ENCODE assay signal across 22 cellular contexts in genomic region chr13:100173203-100173602, GRCh38.
DNase-seq lines count a peak whose midpoint lies in the region; ATAC-seq, FAIRE-seq and TF ChIP-seq lines count a peak whose summit lies in the region.
"Had no signal": no experiment of that assay in that cellular context is flagged by ENCODE, and none has a peak within 500 bp of the region (broad histone marks: within the 10 kb centered on the region; RNA-seq: fewer than 3 reads in every experiment).

No MANE protein-coding gene starts in this region.

- POLR2A ChIA-PET in SK-N-SH (lab: Yijun Ruan, JAX): no interaction called here

- TF ChIP-seq CTCF in SK-N-SH (IDR thresholded peaks at IDR 0.05) (no peak), bronchial epithelial cell (IDR thresholded peaks at IDR 0.05; ENCODE audit: insufficient read depth, low read length, severe bottlenecking) (no peak), nephron progenitor cell (IDR thresholded peaks at IDR 0.05) (no peak)

- no peak overlapping the region for H3K9ac ChIP-seq in SK-N-SH
- H3K9ac ChIP-seq: BLaER1, GM23248 had no signal

- H3F3A ChIP-seq in SK-N-SH (replicated peaks; ENCODE audit: insufficient read depth): no peaks in the 10 kb centered on the region

- H3K4me1 ChIP-seq in SK-N-SH (ENCODE audit: control insufficient read depth in 1 of 2, insufficient read depth in 2 of 2, low read depth in 1 of 2, low read length in 1 of 2): peaks cover 8 to 20% of the 10 kb centered on the region in 2 experiments; a peak in 3 of 4 replicates
- H3K4me1 ChIP-seq: BLaER1, Caco-2 had no signal

- H3K36me3 ChIP-seq in SK-N-SH (replicated peaks in 1 of 2; ENCODE audit: control insufficient read depth in 1 of 2, insufficient read depth in 2 of 2, low read length in 1 of 2) (peaks cover 3 to 17% of the 10 kb centered on the region in 2 experiments), bronchial epithelial cell (ENCODE audit: control insufficient read depth, insufficient read depth, low read length) (no peaks in the 10 kb centered on the region)
- H3K36me3 ChIP-seq: BLaER1 had no signal

- no peak overlapping the region for H3K4me2 ChIP-seq in SK-N-SH
- H3K4me2 ChIP-seq: BLaER1 had no signal

- no peaks in the 10 kb centered on the region for H4K20me1 ChIP-seq in SK-N-SH (ENCODE audit: insufficient read depth)
- H4K20me1 ChIP-seq: BLaER1 had no signal

- H3K27me3 Mint-ChIP-seq in nephron progenitor cell (ENCODE audit: low read depth, poor library complexity): peaks cover 3% of the 10 kb centered on the region
- H3K27me3 Mint-ChIP-seq: B cell; CD4-positive, CD25-positive, alpha-beta regulatory T cell had no signal

- ATAC-seq in SK-N-SH treated with all-trans-retinoic acid at 6 μM for 48 hours (no peak), GM18511 (IDR thresholded peaks at IDR 0.05; ENCODE audit: unreplicated experiment) (no peak), HG02938 (IDR thresholded peaks at IDR 0.05; ENCODE audit: unreplicated experiment) (no peak)
- ATAC-seq: CD8-positive, alpha-beta T cell; HCT116 had no signal

- 79% methylated on average over 5 of the region's 5 CpGs for WGBS in SK-N-SH (ENCODE audit: low lambda C conversion rate)

- FAIRE-seq in bronchial epithelial cell (lab: Jason Lieb, UNC): peak; percentile 13
- FAIRE-seq: G401.6, GM12892, GM19239 had no signal

- DNase-seq in SK-N-SH: no peak
- DNase-seq in SK-N-DZ (ENCODE audit: low spot score): peak; percentile 27
- DNase-seq in bronchial epithelial cell (ENCODE audit: low read depth): no peak
- no peak for DNase-seq in nephron progenitor cell
- DNase-seq: Caco-2; CD4-positive, CD25-positive, alpha-beta regulatory T cell; CD8-positive, alpha-beta T cell; DMS153; DND-41; GM23248; H9 had no signal

- no peak for TF ChIP-seq EP300 in SK-N-SH (IDR thresholded peaks at IDR 0.05; ENCODE audit: borderline replicate concordance in 1 of 2, low read depth in 1 of 2, low read length in 1 of 2)

- H3K36me3 Mint-ChIP-seq in nephron progenitor cell (ENCODE audit: low read depth): peaks cover 31% of the 10 kb centered on the region

- no peaks in the 10 kb centered on the region for H3K9me3 ChIP-seq in SK-N-SH
- H3K9me3 ChIP-seq: Caco-2 had no signal

- no peak overlapping the region for H3K27ac ChIP-seq in SK-N-SH (ENCODE audit: low read depth in 2 of 2, low read length in 1 of 2)
- H3K27ac ChIP-seq: 22Rv1, BLaER1, C4-2B, GM23248 had no signal

- H3K27me3 ChIP-seq in SK-N-SH (ENCODE audit: insufficient read depth) (no peaks in the 10 kb centered on the region), bronchial epithelial cell (ENCODE audit: control insufficient read depth, insufficient read depth, low read length) (no peaks in the 10 kb centered on the region)
- H3K27me3 ChIP-seq: BLaER1 had no signal

- no peaks in the 10 kb centered on the region; the same call in none of the 2 replicates for H3K79me2 ChIP-seq in SK-N-SH (ENCODE audit: insufficient read depth)

- peaks cover 16% of the 10 kb centered on the region for H3K9me3 Mint-ChIP-seq in nephron progenitor cell

- CTCF ChIA-PET in SK-N-SH (lab: Yijun Ruan, JAX): interaction anchor here (0.6 to 1.0 kb wide), 4 partner anchors 10 to 42 kb away, joined by 3 to 4 read pairs (median 4); no protein-coding TSS in a partner anchor

- no peaks in the 10 kb centered on the region for H3K4me1 Mint-ChIP-seq in nephron progenitor cell
- H3K4me1 Mint-ChIP-seq: B cell; CD4-positive, CD25-positive, alpha-beta regulatory T cell had no signal

- no peaks in the 10 kb centered on the region for H3K9me2 ChIP-seq in SK-N-SH

- H2AFZ ChIP-seq in SK-N-SH (ENCODE audit: low read depth): no peak overlapping the region
- H2AFZ ChIP-seq: GM23248 had no signal

- no peak overlapping the region for H3K4me3 Mint-ChIP-seq in nephron progenitor cell
- H3K4me3 Mint-ChIP-seq: B cell; CD4-positive, CD25-positive, alpha-beta regulatory T cell; CD8-positive, alpha-beta T cell; H9 had no signal

- H3K27ac Mint-ChIP-seq in nephron progenitor cell: peak overlapping the region; percentile 18
- H3K27ac Mint-ChIP-seq: B cell; CD4-positive, CD25-positive, alpha-beta regulatory T cell; CD8-positive, alpha-beta T cell had no signal

- H3K4me3 ChIP-seq in SK-N-SH (ENCODE audit: low read depth in 2 of 2, low read length in 1 of 2) (no peak overlapping the region), bronchial epithelial cell (ENCODE audit: low read depth, low read length) (no peak overlapping the region)
- H3K4me3 ChIP-seq: BLaER1, GM23248 had no signal

- no peak for TF ChIP-seq RAD21 in SK-N-SH (IDR thresholded peaks at IDR 0.05; ENCODE audit: low read length)

TF ChIP-seq in SK-N-SH, 30 proteins besides CTCF, POLR2A, EP300 and RAD21:
- no peak for TF ChIP-seq YY1 (IDR thresholded peaks at IDR 0.05; ENCODE audit: low read depth)
- TF ChIP-seq RCOR1 (IDR thresholded peaks at IDR 0.05; ENCODE audit: low read length): peak; percentile 15; the same call in 1 of the 2 replicates
- peak; percentile 47 for TF ChIP-seq GATA2 (CRISPR knock-in tag; IDR thresholded peaks at IDR 0.05)

TF ChIP-seq in SK-N-SH treated with all-trans-retinoic acid at 6 μM for 48 hours, 23 proteins besides CTCF, POLR2A, EP300 and RAD21:
- TF ChIP-seq PATZ1 (CRISPR knock-in tag; IDR thresholded peaks at IDR 0.05; ENCODE audit: borderline replicate concordance) (no peak), TOX (CRISPR knock-in tag; IDR thresholded peaks at IDR 0.05; ENCODE audit: borderline replicate concordance) (no peak), RARB (CRISPR knock-in tag; IDR thresholded peaks at IDR 0.05) (no peak), SNAI2 (CRISPR knock-in tag; IDR thresholded peaks at IDR 0.05) (no peak), ZC3H10 (CRISPR knock-in tag; IDR thresholded peaks at IDR 0.05) (no peak), ZNF8 (CRISPR knock-in tag; IDR thresholded peaks at IDR 0.05) (no peak), OSR1 (CRISPR knock-in tag; IDR thresholded peaks at IDR 0.05) (no peak), ZFP3 (CRISPR knock-in tag; IDR thresholded peaks at IDR 0.05) (no peak), CSDC2 (CRISPR knock-in tag; IDR thresholded peaks at IDR 0.05) (no peak), PPARA (CRISPR knock-in tag; IDR thresholded peaks at IDR 0.05; ENCODE audit: borderline replicate concordance) (no peak), ZNF565 (CRISPR knock-in tag; conservative IDR thresholded peaks at IDR 0.05; ENCODE audit: low read depth) (no peak), CSRNP3 (CRISPR knock-in tag; IDR thresholded peaks at IDR 0.05) (no peak), BACH2 (CRISPR knock-in tag; IDR thresholded peaks at IDR 0.05; ENCODE audit: borderline replicate concordance) (no peak), ESRRG (CRISPR knock-in tag; IDR thresholded peaks at IDR 0.05) (no peak), ZNF70 (CRISPR knock-in tag; IDR thresholded peaks at IDR 0.05) (no peak), TCF4 (CRISPR knock-in tag; IDR thresholded peaks at IDR 0.05; ENCODE audit: borderline replicate concordance) (no peak)
